1 cellular context compared by ENCODE assay signal in genomic region chr3:24519368-24520100, GRCh38.
TF ChIP-seq lines count a peak whose summit lies in the region.

No MANE protein-coding gene starts in this region.

TF ChIP-seq in H1, 55 proteins besides CTCF, POLR2A, EP300 and RAD21 (continued from another document):
- TF ChIP-seq CHD7 (IDR thresholded peaks at IDR 0.05; ENCODE audit: insufficient replicate concordance, low read length) = no peak
- no peak for TF ChIP-seq TEAD4 (IDR thresholded peaks at IDR 0.05; ENCODE audit: low read depth, low read length)
- no peak for TF ChIP-seq HDAC6 (IDR thresholded peaks at IDR 0.05; ENCODE audit: low read depth, low read length)
- TF ChIP-seq GTF2F1 (IDR thresholded peaks at IDR 0.05; ENCODE audit: borderline replicate concordance, low read depth, low read length) = no peak
- no peak for TF ChIP-seq BRCA1 (IDR thresholded peaks at IDR 0.05; ENCODE audit: low read depth, low read length)
- no peak for TF ChIP-seq KDM4A (IDR thresholded peaks at IDR 0.05; ENCODE audit: low read depth, low read length, severe bottlenecking)
- 0 out of 2 replicates have a peak, but pooled peaks have one; percentile 47 for TF ChIP-seq TCF12 (IDR thresholded peaks at IDR 0.05; ENCODE audit: low read depth, low read length)
- TF ChIP-seq MAX (IDR thresholded peaks at IDR 0.05) = no peak
- TF ChIP-seq JUN (IDR thresholded peaks at IDR 0.05; ENCODE audit: low read depth, low read length) = no peak
- no peak for TF ChIP-seq ASH2L (IDR thresholded peaks at IDR 0.05; ENCODE audit: low read length)
- TF ChIP-seq BACH1 (IDR thresholded peaks at IDR 0.05; ENCODE audit: low read length) = no peak; the same call in 1 of the 2 replicates
- no peak for TF ChIP-seq ZNF274 (IDR thresholded peaks at IDR 0.05; ENCODE audit: borderline replicate concordance, extremely low read depth, low read length)
- no peak for TF ChIP-seq BCL11A (IDR thresholded peaks at IDR 0.05; ENCODE audit: low read depth in 2 of 2, low read length in 2 of 2)
- TF ChIP-seq SUZ12 (IDR thresholded peaks at IDR 0.05; ENCODE audit: low read length) = no peak
- TF ChIP-seq, protein P1, sequence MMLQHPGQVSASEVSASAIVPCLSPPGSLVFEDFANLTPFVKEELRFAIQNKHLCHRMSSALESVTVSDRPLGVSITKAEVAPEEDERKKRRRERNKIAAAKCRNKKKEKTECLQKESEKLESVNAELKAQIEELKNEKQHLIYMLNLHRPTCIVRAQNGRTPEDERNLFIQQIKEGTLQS (IDR thresholded peaks at IDR 0.05; ENCODE audit: insufficient read depth, low read depth, low read length) = no peak
- peak; percentile 90; the same call in 1 of the 2 replicates for TF ChIP-seq POU5F1 (IDR thresholded peaks at IDR 0.05; ENCODE audit: low read depth, low read length)
- no peak for TF ChIP-seq HDAC2 (IDR thresholded peaks at IDR 0.05; ENCODE audit: borderline replicate concordance in 1 of 2, low read depth in 2 of 2, low read length in 2 of 2)
- no peak for TF ChIP-seq CBX5 (IDR thresholded peaks at IDR 0.05; ENCODE audit: low read depth, low read length)
- TF ChIP-seq PHF8 (conservative IDR thresholded peaks at IDR 0.05; ENCODE audit: low read depth, low read length) = no peak
- no peak for TF ChIP-seq CHD1 (IDR thresholded peaks at IDR 0.05; ENCODE audit: low read depth, low read length)
- TF ChIP-seq SIRT6 (IDR thresholded peaks at IDR 0.05; ENCODE audit: low read length) = no peak
- TF ChIP-seq RFX5 (IDR thresholded peaks at IDR 0.05; ENCODE audit: borderline replicate concordance, low read depth, low read length) = no peak
- no peak for TF ChIP-seq CBX8 (IDR thresholded peaks at IDR 0.05; ENCODE audit: borderline replicate concordance, low read depth, low read length)
- no peak for TF ChIP-seq ATF2 (IDR thresholded peaks at IDR 0.05; ENCODE audit: low read length)
- TF ChIP-seq MAFK (IDR thresholded peaks at IDR 0.05; ENCODE audit: low read depth, low read length) = peak; percentile 26; the same call in 1 of the 2 replicates
- no peak for TF ChIP-seq EZH2 (IDR thresholded peaks at IDR 0.05; ENCODE audit: low read depth, low read length, severe bottlenecking)
- no peak for TF ChIP-seq POLR2AphosphoS5 (IDR thresholded peaks at IDR 0.05; ENCODE audit: low read depth, low read length)
- TF ChIP-seq, protein P2, sequence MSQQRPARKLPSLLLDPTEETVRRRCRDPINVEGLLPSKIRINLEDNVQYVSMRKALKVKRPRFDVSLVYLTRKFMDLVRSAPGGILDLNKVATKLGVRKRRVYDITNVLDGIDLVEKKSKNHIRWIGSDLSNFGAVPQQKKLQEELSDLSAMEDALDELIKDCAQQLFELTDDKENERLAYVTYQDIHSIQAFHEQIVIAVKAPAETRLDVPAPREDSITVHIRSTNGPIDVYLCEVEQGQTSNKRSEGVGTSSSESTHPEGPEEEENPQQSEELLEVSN (IDR thresholded peaks at IDR 0.05) = no peak
- TF ChIP-seq CEBPB (IDR thresholded peaks at IDR 0.05; ENCODE audit: low read depth, low read length) = no peak
- TF ChIP-seq NRF1 (IDR thresholded peaks at IDR 0.05; ENCODE audit: low read depth, low read length) = no peak
- TF ChIP-seq SP1 (IDR thresholded peaks at IDR 0.05; ENCODE audit: low read depth, low read length) = peak; percentile 38; the same call in 1 of the 2 replicates
- no peak for TF ChIP-seq TAF1 (IDR thresholded peaks at IDR 0.05; ENCODE audit: low read depth, low read length)
- TF ChIP-seq SRF (IDR thresholded peaks at IDR 0.05; ENCODE audit: low read depth, low read length) = no peak
- no peak for TF ChIP-seq FOSL1 (IDR thresholded peaks at IDR 0.05; ENCODE audit: insufficient read depth, low read depth, low read length)
- no peak for TF ChIP-seq JUND (IDR thresholded peaks at IDR 0.05; ENCODE audit: low read length)
- TF ChIP-seq YY1 (IDR thresholded peaks at IDR 0.05; ENCODE audit: low read depth, low read length) = 0 out of 2 replicates have a peak, but pooled peaks have one; percentile 14
- no peak for TF ChIP-seq CTBP2 (IDR thresholded peaks at IDR 0.05; ENCODE audit: borderline replicate concordance, insufficient read depth, insufficient read length, low read length)
- TF ChIP-seq, protein P3, sequence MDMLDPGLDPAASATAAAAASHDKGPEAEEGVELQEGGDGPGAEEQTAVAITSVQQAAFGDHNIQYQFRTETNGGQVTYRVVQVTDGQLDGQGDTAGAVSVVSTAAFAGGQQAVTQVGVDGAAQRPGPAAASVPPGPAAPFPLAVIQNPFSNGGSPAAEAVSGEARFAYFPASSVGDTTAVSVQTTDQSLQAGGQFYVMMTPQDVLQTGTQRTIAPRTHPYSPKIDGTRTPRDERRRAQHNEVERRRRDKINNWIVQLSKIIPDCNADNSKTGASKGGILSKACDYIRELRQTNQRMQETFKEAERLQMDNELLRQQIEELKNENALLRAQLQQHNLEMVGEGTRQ (IDR thresholded peaks at IDR 0.05; ENCODE audit: low read length) = no peak
- TF ChIP-seq CREB1 (IDR thresholded peaks at IDR 0.05) = no peak
- TF ChIP-seq RXRA (IDR thresholded peaks at IDR 0.05; ENCODE audit: insufficient read depth, low read depth, low read length) = no peak
- no peak for TF ChIP-seq SIX5 (IDR thresholded peaks at IDR 0.05; ENCODE audit: low read depth, low read length)
- TF ChIP-seq NANOG (IDR thresholded peaks at IDR 0.05; ENCODE audit: insufficient read depth, low read depth, low read length, poor library complexity, severe bottlenecking) = peak; percentile 57
- TF ChIP-seq KDM1A (IDR thresholded peaks at IDR 0.05; ENCODE audit: borderline replicate concordance, low read length) = no peak
- no peak for TF ChIP-seq SAP30 (IDR thresholded peaks at IDR 0.05; ENCODE audit: insufficient read depth, insufficient replicate concordance, low read length)
TF ChIP-seq in H1: peak in this region for 6.
